Comparison of ENCODE assay signal across 1 cellular context in the genomic region with DNA sequence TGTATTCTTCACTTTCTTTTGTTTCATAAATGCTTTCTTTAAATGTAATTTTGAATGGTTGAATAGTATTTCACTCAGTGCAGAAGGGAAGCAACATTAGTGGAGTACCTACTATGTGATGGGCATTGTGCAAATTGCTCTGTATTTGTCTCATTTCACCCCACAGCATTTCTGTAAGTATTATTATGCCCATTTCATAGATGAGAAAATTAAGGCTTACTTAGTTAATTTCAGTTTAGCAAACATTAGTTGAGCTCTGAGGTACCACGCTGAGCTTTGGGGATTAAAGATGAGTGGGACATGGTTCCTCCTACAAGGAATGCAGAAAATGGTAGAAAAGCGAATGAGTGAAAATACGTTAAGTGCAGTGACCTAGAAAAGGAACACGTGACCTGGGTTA.
TF ChIP-seq lines count a peak whose summit lies in the region.

No MANE protein-coding gene starts in this region.

TF ChIP-seq in HepG2, 621 proteins besides CTCF, POLR2A, EP300 and RAD21 (continued from another document):
- no peak for TF ChIP-seq FOXP4 (CRISPR knock-in tag; IDR thresholded peaks at IDR 0.05)
